ENCODE assay signal across 8 cellular contexts in genomic region chr20:25195962-25196700, GRCh38. TPM values are rescaled to one million over a fixed set of nuclear protein-coding genes. Genes with fewer than 3 reads are reported as not detected.
DNase-seq lines count a peak whose midpoint lies in the region; ATAC-seq, FAIRE-seq and TF ChIP-seq lines count a peak whose summit lies in the region.

No MANE protein-coding gene starts in this region.

- peaks cover 25 to 37% of the 10 kb centered on the region in 2 donors for H3K4me1 Mint-ChIP-seq in immature natural killer cell

- ATAC-seq in HG02852 (IDR thresholded peaks at IDR 0.05; ENCODE audit: unreplicated experiment) (peak; percentile 29), K562 (no peak; the same call in 1 of the 3 replicates)

- no peak for TF ChIP-seq CTCF in K562 (IDR thresholded peaks at IDR 0.05 in 2 of 3, conservative IDR thresholded peaks at IDR 0.05 in 1 of 3; ENCODE audit: insufficient read depth in 2 of 3, low read depth in 1 of 3, low read length in 3 of 3)

- no peaks in the 10 kb centered on the region for H3K9me3 ChIP-seq in K562 (replicated peaks; ENCODE audit: control insufficient read depth, insufficient read depth, low read depth, low read length)

- peak overlapping the region; percentile 80 to 94 for H3K9ac ChIP-seq in K562 (ENCODE audit: insufficient read depth in 1 of 2, low read depth in 2 of 2, low read length in 2 of 2)

- peaks cover 18% of the 10 kb centered on the region for H3K79me2 ChIP-seq in K562 (ENCODE audit: control insufficient read depth, insufficient read depth, low read length)

- peaks cover 2% of the 10 kb centered on the region for H3K9me1 ChIP-seq in K562 (ENCODE audit: control insufficient read depth, insufficient read depth, low read length)

- WGBS in K562 (ENCODE audit: insufficient coverage, low coverage, missing lambda C conversion rate) = 5% methylated on average over 18 of the region's 34 CpGs

- intact Hi-C loops in K562 (cut with micrococcal nuclease) = loop anchor here (5.0 kb wide), 1 partner anchor 51 kb away; the partner anchor contains the start of gene PYGB

- H3K9me3 Mint-ChIP-seq in immature natural killer cell = no peaks in the 10 kb centered on the region

- H3K4me3 Mint-ChIP-seq in immature natural killer cell = peak overlapping the region; percentile 85 to 90 (median 88)

- peaks cover 2% of the 10 kb centered on the region; the same call in 1 of the 3 replicates for H3K36me3 ChIP-seq in K562 (ENCODE audit: control insufficient read depth, insufficient read depth, low read length)

- TF ChIP-seq EP300 in K562 (IDR thresholded peaks at IDR 0.05; ENCODE audit: low read length) = no peak

- DNase-seq in NCI-H82 (lab: John Stamatoyannopoulos, UW) (peak; percentile 61), NCI-H82 treated with DMSO at 0.1 percent for 48 hours (lab: John Stamatoyannopoulos, UW; ENCODE audit: unreplicated experiment) (no peak), NCI-H526 treated with DMSO at 0.1 percent for 48 hours (lab: John Stamatoyannopoulos, UW) (peak; percentile 42), K562 (ENCODE audit: extremely low read depth in 1 of 4, low spot score in 3 of 4) (peak in 2 of 4 experiments; percentile 11 to 14), immature natural killer cell (peak in 1 of 3 donors; percentile 11), frontal cortex (ENCODE audit: low spot score in 2 of 2) (no peak)
- DNase-seq in stimulated activated CD4-positive, alpha-beta T cell treated with anti-CD3 and anti-CD28 coated beads, Interleukin-1b, Interleukin-23, amount 100 ng/mL, for 48 hours = peak; percentile 13

- peaks cover 2 to 8% (median 3%) of the 10 kb centered on the region in 3 donors for H3K27me3 Mint-ChIP-seq in immature natural killer cell (ENCODE audit: low read depth in 3 of 3)

- TF ChIP-seq RAD21 in K562 (CRISPR knock-in tag; conservative IDR thresholded peaks at IDR 0.05 in 1 of 2, IDR thresholded peaks at IDR 0.05 in 1 of 2) = no peak

- FAIRE-seq in K562 (lab: Jason Lieb, UNC) (no peak), frontal cortex (lab: Jason Lieb, UNC) (no peak)

- H4K20me1 ChIP-seq in K562 (replicated peaks; ENCODE audit: control insufficient read depth, insufficient read depth, low read length) = peaks cover 10% of the 10 kb centered on the region

- POLR2A ChIA-PET in K562 (lab: Yijun Ruan, JAX) = interaction anchor here (0.7 to 2.1 kb wide), 2 partner anchors 9 to 21 kb away, joined by 3 to 7 read pairs; no protein-coding TSS in a partner anchor

- TSS peak; percentile 41 for BruUV-seq in K562 (replicated peaks; lab: Mats Ljungman, UMichigan)

- peak overlapping the region; percentile 42 to 86 (median 72) for H3K27ac Mint-ChIP-seq in immature natural killer cell

- H3K27ac ChIP-seq in K562 (ENCODE audit: extremely low read depth, low read depth, low read length) = peak overlapping the region; percentile 74

- no peak for TF ChIP-seq POLR2A in K562 (conservative IDR thresholded peaks at IDR 0.05)

- H3K4me3 ChIP-seq in K562 = peak overlapping the region; percentile 70

- peaks cover 7 to 22% of the 10 kb centered on the region in 2 experiments; a peak in 4 of 5 replicates for H3K4me1 ChIP-seq in K562 (replicated peaks in 1 of 2; ENCODE audit: control insufficient read depth in 2 of 2, insufficient read depth in 2 of 2, low read length in 2 of 2)

- in situ Hi-C loops in K562 (cut with MboI) = no loop called here

- H3K4me2 ChIP-seq in K562 (ENCODE audit: insufficient read depth, low read length) = peak overlapping the region; percentile 79

- H3K36me3 Mint-ChIP-seq in immature natural killer cell = no peaks in the 10 kb centered on the region

- CTCF ChIA-PET in K562 (lab: Yijun Ruan, JAX; ENCODE audit: low intra/inter-chr PET ratio) = no interaction called here

- peaks cover 5 to 8% of the 10 kb centered on the region in 2 experiments; a peak in 2 of 5 replicates for H3K27me3 ChIP-seq in K562 (ENCODE audit: control insufficient read depth in 2 of 2, insufficient read depth in 2 of 2, low read length in 2 of 2)

- peak overlapping the region; percentile 95 for H2AFZ ChIP-seq in K562 (ENCODE audit: low read depth, low read length)

TF ChIP-seq in K562, 482 proteins besides CTCF, POLR2A, EP300 and RAD21 (continues in another document):
- peak; percentile 33; the same call in 1 of the 2 replicates for TF ChIP-seq ZBTB7A (IDR thresholded peaks at IDR 0.05; ENCODE audit: borderline replicate concordance, control insufficient read depth, low read depth, low read length)
- peak; percentile 54 for TF ChIP-seq SAP30 (IDR thresholded peaks at IDR 0.05; ENCODE audit: borderline replicate concordance, insufficient read depth, low read depth, low read length, poor library complexity, severe bottlenecking)
- no peak for TF ChIP-seq IRF9 (tag; IDR thresholded peaks at IDR 0.05)
- no peak for TF ChIP-seq ZNF511 (CRISPR knock-in tag; IDR thresholded peaks at IDR 0.05)
- 0 out of 2 replicates have a peak, but pooled peaks have one; percentile 6 for TF ChIP-seq MTA3 (IDR thresholded peaks at IDR 0.05; ENCODE audit: borderline replicate concordance)
- no peak for TF ChIP-seq CC2D1A (IDR thresholded peaks at IDR 0.05)
- TF ChIP-seq ZNF24 (IDR thresholded peaks at IDR 0.05) = 0 out of 2 replicates have a peak, but pooled peaks have one; percentile 18
- TF ChIP-seq EZH2 (IDR thresholded peaks at IDR 0.05; ENCODE audit: borderline replicate concordance, low read depth, low read length) = no peak
- peak; percentile 64 for TF ChIP-seq RBFOX2 (IDR thresholded peaks at IDR 0.05; ENCODE audit: low read depth, low read length)
- TF ChIP-seq ZNF12 (CRISPR knock-in tag; IDR thresholded peaks at IDR 0.05) = no peak
- no peak for TF ChIP-seq ETV6 (IDR thresholded peaks at IDR 0.05; ENCODE audit: borderline replicate concordance in 1 of 2, low read depth in 2 of 2, low read length in 1 of 2)
- no peak for TF ChIP-seq ETV6 (CRISPR knock-in tag; IDR thresholded peaks at IDR 0.05; ENCODE audit: borderline replicate concordance)
- peak; percentile 19; the same call in 1 of the 2 replicates for TF ChIP-seq POLR2G (IDR thresholded peaks at IDR 0.05; ENCODE audit: low read depth, low read length)
- TF ChIP-seq ZBTB1 (CRISPR knock-in tag; IDR thresholded peaks at IDR 0.05; ENCODE audit: borderline replicate concordance, low read depth) = no peak

RNA-seq across cellular contexts. Expression of gene ENTPD6, which starts 0.6 kb away (rescaled TPM):
- 56.6 and 135 TPM in 2 replicates for total RNA-seq in K562 (2011; cell fraction: chromatin; rRNA removed; ENCODE audit: low replicate concordance)
- 102 and 113 TPM in 2 replicates for total RNA-seq in K562 (2011; cell fraction: nucleolus; rRNA removed)
- 81.2 and 97.1 TPM in 2 replicates for total RNA-seq in K562 (2011; cell fraction: nucleoplasm; rRNA removed)
- total RNA-seq in K562 (2014; rRNA removed) (26.6 and 32.9 TPM in 2 replicates), K562 (2014; rRNA removed; fragmentation: Illumina TruSeq; extraction: Trizol) (12.7 and 13.8 TPM in 2 replicates), K562 (2015; rRNA removed; fragmentation: Illumina TruSeq; extraction: Trizol) (20.8 and 22.4 TPM in 2 replicates), K562 (2021) (33.0 and 35.9 TPM in 2 replicates), frontal cortex (48.5 TPM)
- polyA plus RNA-seq in K562 (2011; rRNA removed) (34.2 and 43.3 TPM in 2 replicates), K562 (2014; fragmentation: Illumina TruSeq; extraction: Trizol) (22.1 and 29.6 TPM in 2 replicates), K562 (2014; fragmentation: Nextera tagmentation; extraction: Ambion mirVana) (1 to 10 TPM in 1 of 2 experiments, under 1 TPM in 1; 0.82 to 1.5 TPM), K562 (2014; rRNA removed) (36.8 and 39.9 TPM in 2 replicates), immature natural killer cell (10 to 100 TPM; 22.6 to 36.9 (median 30.0) TPM)
- 45.3 and 53.6 TPM in 2 replicates for polyA plus RNA-seq in K562 (2011; cell fraction: cytosol; rRNA removed)
- polyA plus RNA-seq in K562 (2011; cell fraction: nucleus; rRNA removed) = 192 and 227 TPM in 2 replicates
- 30.6 and 41.1 TPM in 2 replicates for polyA plus RNA-seq in K562 (2012)
- polyA minus RNA-seq in K562 (2011; rRNA and poly(A)+ RNA removed) = 20.7 and 22.9 TPM in 2 replicates
- 15.2 and 17.5 TPM in 2 replicates for polyA minus RNA-seq in K562 (2011; cell fraction: cytosol; rRNA and poly(A)+ RNA removed)
- 27.6 and 47.0 TPM in 2 replicates for polyA minus RNA-seq in K562 (2011; cell fraction: nucleus; rRNA and poly(A)+ RNA removed)

RNA-seq across cellular contexts. Expression of gene PYGB, which starts 51.8 kb away (rescaled TPM):
- total RNA-seq in K562 (2011; cell fraction: chromatin; rRNA removed; ENCODE audit: low replicate concordance) = 15.0 and 42.9 TPM in 2 replicates
- total RNA-seq in K562 (2011; cell fraction: nucleolus; rRNA removed) = 22.9 and 27.7 TPM in 2 replicates
- total RNA-seq in K562 (2011; cell fraction: nucleoplasm; rRNA removed) = 11.8 and 15.2 TPM in 2 replicates
- total RNA-seq in K562 (2014; rRNA removed) (12.4 and 13.0 TPM in 2 replicates), K562 (2014; rRNA removed; fragmentation: Illumina TruSeq; extraction: Trizol) (4.1 and 4.7 TPM in 2 replicates), K562 (2015; rRNA removed; fragmentation: Illumina TruSeq; extraction: Trizol) (9.8 and 10.8 TPM in 2 replicates), K562 (2021) (16.1 and 18.0 TPM in 2 replicates), frontal cortex (66.0 TPM)
- polyA plus RNA-seq in K562 (2011; rRNA removed) (7.3 and 8.2 TPM in 2 replicates), K562 (2014; fragmentation: Illumina TruSeq; extraction: Trizol) (10.2 and 11.3 TPM in 2 replicates), K562 (2014; fragmentation: Nextera tagmentation; extraction: Ambion mirVana) (under 1 TPM; 0.34 to 0.46 TPM), K562 (2014; rRNA removed) (12.3 and 16.0 TPM in 2 replicates), immature natural killer cell (10 to 100 TPM; 39.3 to 56.0 (median 51.0) TPM)
- 8.5 and 12.3 TPM in 2 replicates for polyA plus RNA-seq in K562 (2011; cell fraction: cytosol; rRNA removed)
- polyA plus RNA-seq in K562 (2011; cell fraction: nucleus; rRNA removed) = 42.5 and 55.1 TPM in 2 replicates
- 12.7 and 36.7 TPM in 2 replicates for polyA plus RNA-seq in K562 (2012)
- polyA minus RNA-seq in K562 (2011; rRNA and poly(A)+ RNA removed) = 5.7 and 8.6 TPM in 2 replicates
- 8.7 and 9.1 TPM in 2 replicates for polyA minus RNA-seq in K562 (2011; cell fraction: cytosol; rRNA and poly(A)+ RNA removed)
- 11.4 and 14.6 TPM in 2 replicates for polyA minus RNA-seq in K562 (2011; cell fraction: nucleus; rRNA and poly(A)+ RNA removed)

Comparison
In these comparisons a context has a peak if more than half of its experiments do, and no peak if none do; other contexts are left out.
1. DNase-seq: peak in NCI-H82 (single experiment), NCI-H526 treated with DMSO at 0.1 percent for 48 hours (single experiment) and stimulated activated CD4-positive, alpha-beta T cell treated with anti-CD3 and anti-CD28 coated beads, Interleukin-1b, Interleukin-23, amount 100 ng/mL, for 48 hours (single experiment); none in NCI-H82 treated with DMSO at 0.1 percent for 48 hours (single experiment) and frontal cortex (0 of 2).